In genomic region chr14:20848316-20848954, GRCh38 we compare ENCODE assay signal across 12 cellular contexts. TPM values are rescaled to one million over a fixed set of nuclear protein-coding genes. Genes with fewer than 3 reads are reported as not detected.
DNase-seq lines count a peak whose midpoint lies in the region; ATAC-seq and TF ChIP-seq lines count a peak whose summit lies in the region.
"Had no signal": no experiment of that assay in that cellular context is flagged by ENCODE, and none has a peak within 500 bp of the region (broad histone marks: within the 10 kb centered on the region; RNA-seq: fewer than 3 reads in every experiment).

No MANE protein-coding gene starts in this region.

- H3K27ac Mint-ChIP-seq in naive thymus-derived CD4-positive, alpha-beta T cell = peak overlapping the region in 1 of 9 donors; percentile 63

- intact Hi-C loops in naive thymus-derived CD4-positive, alpha-beta T cell (cut with micrococcal nuclease) = no loop called here

- TF ChIP-seq CTCF in GM20000 (IDR thresholded peaks at IDR 0.05; ENCODE audit: extremely low read depth, missing control alignments) = no peak

- H3K4me1 Mint-ChIP-seq in naive thymus-derived CD4-positive, alpha-beta T cell = no peaks in the 10 kb centered on the region

- H3K36me3 ChIP-seq in naive thymus-derived CD4-positive, alpha-beta T cell (ENCODE audit: control insufficient read depth in 2 of 3, insufficient read depth in 3 of 3, low read length in 3 of 3) = no peaks in the 10 kb centered on the region

- H3K9me3 Mint-ChIP-seq in naive thymus-derived CD4-positive, alpha-beta T cell = no peaks in the 10 kb centered on the region

- H3K4me3 ChIP-seq in naive thymus-derived CD4-positive, alpha-beta T cell (ENCODE audit: low read length) = no peak overlapping the region

- CTCF ChIA-PET in naive thymus-derived CD4-positive, alpha-beta T cell (lab: Charles Lee) = interaction anchor here (1.8 kb wide), 1 partner anchor 9 kb away, joined by 5 read pairs; no protein-coding TSS in a partner anchor

- POLR2A ChIA-PET in naive thymus-derived CD4-positive, alpha-beta T cell (lab: Charles Lee) = no interaction called here

- H3K4me1 ChIP-seq in naive thymus-derived CD4-positive, alpha-beta T cell (ENCODE audit: control insufficient read depth in 2 of 2, insufficient read depth in 2 of 2, low read length in 2 of 2) = no peaks in the 10 kb centered on the region

- peaks cover 0 to 18% (median 7%) of the 10 kb centered on the region in 5 donors for H3K27me3 Mint-ChIP-seq in naive thymus-derived CD4-positive, alpha-beta T cell

- H3K27ac ChIP-seq in caudate nucleus (ENCODE audit: low read depth, low read length) = peak overlapping the region; percentile 76
- H3K27ac ChIP-seq in naive thymus-derived CD4-positive, alpha-beta T cell (ENCODE audit: low read depth, low read length) = no peak overlapping the region

- ATAC-seq in naive thymus-derived CD4-positive, alpha-beta T cell = peak; percentile 75
- ATAC-seq in GM19395 (IDR thresholded peaks at IDR 0.05; ENCODE audit: unreplicated experiment) = no peak

- H3K9me3 ChIP-seq in naive thymus-derived CD4-positive, alpha-beta T cell (ENCODE audit: control insufficient read depth in 2 of 3, low read length in 3 of 3) = no peaks in the 10 kb centered on the region

- peak; percentile 45 for DNase-seq in AG20443 (ENCODE audit: low spot score)
- peak; percentile 45 for DNase-seq in MV-4-11 (lab: John Stamatoyannopoulos, UW)
- DNase-seq in caudate nucleus (lab: John Stamatoyannopoulos, UW) = peak in 13 of 61 donors; percentile 8 to 54 (median 34)
- no peak for DNase-seq in naive thymus-derived CD4-positive, alpha-beta T cell
- no peak for DNase-seq in NCI-H1694 (lab: John Stamatoyannopoulos, UW)
- DNase-seq in GM20000 (ENCODE audit: low spot score) = no peak
- no peak for DNase-seq in germinal center (ENCODE audit: low spot score)
- DNase-seq: cerebellar nuclear complex, NCI-H2029, Right ventricle myocardium superior had no signal

- no peak overlapping the region for H3K4me3 Mint-ChIP-seq in naive thymus-derived CD4-positive, alpha-beta T cell

- H3K27me3 ChIP-seq in naive thymus-derived CD4-positive, alpha-beta T cell (ENCODE audit: control insufficient read depth in 2 of 2, insufficient read depth in 2 of 2, low read length in 2 of 2) = no peaks in the 10 kb centered on the region

- no peaks in the 10 kb centered on the region for H3K36me3 Mint-ChIP-seq in naive thymus-derived CD4-positive, alpha-beta T cell

RNA-seq across cellular contexts. Expression of gene RNASE3, which starts 42.8 kb away (rescaled TPM):
- 1 to 10 TPM in 1 of 5 experiments, not detected in 4; 1.1 TPM for total RNA-seq in naive thymus-derived CD4-positive, alpha-beta T cell
- not detected for polyA plus RNA-seq in naive thymus-derived CD4-positive, alpha-beta T cell
- total RNA-seq: Right ventricle myocardium superior had no signal
- polyA plus RNA-seq: BJ had no signal

RNA-seq across cellular contexts. Expression of gene RNASE1, which starts 45.8 kb away (rescaled TPM):
- 10 to 100 TPM in 2 of 5 experiments, 1 to 10 TPM in 1, not detected in 2; 1.8 to 19.0 (median 15.5) TPM for total RNA-seq in naive thymus-derived CD4-positive, alpha-beta T cell
- not detected for polyA plus RNA-seq in naive thymus-derived CD4-positive, alpha-beta T cell
- polyA plus RNA-seq: BJ had no signal

Comparison
In these comparisons a context has a peak if more than half of its experiments do, and no peak if none do; other contexts are left out.
1. DNase-seq: peak in AG20443 (single experiment) and MV-4-11 (single experiment); none in naive thymus-derived CD4-positive, alpha-beta T cell (0 of 9), NCI-H1694 (single experiment), GM20000 (single experiment) and germinal center (single experiment).